In the genomic region with DNA sequence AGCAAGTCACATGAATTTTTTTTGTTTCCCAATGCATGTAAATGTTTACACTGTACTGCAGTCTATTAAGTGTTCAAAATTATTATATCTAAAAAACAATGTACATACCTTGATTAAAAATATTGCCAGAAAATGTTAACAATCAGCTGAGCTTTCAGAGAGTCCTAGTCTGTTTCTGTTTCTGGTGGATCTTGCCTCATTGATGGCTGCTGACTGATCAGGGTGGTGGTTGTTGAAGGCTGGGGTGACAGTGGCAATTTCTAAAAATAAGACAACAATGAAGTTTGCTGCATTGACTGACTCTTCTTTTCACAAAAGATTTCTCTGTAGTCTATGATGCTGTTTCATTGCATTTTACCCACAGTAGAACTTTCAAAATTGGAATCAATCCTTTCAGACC, we compare ENCODE assay signal across 23 cellular contexts. TPM values are rescaled to one million over a fixed set of nuclear protein-coding genes. Genes with fewer than 3 reads are reported as not detected.
"Had no signal": no experiment of that assay in that cellular context is flagged by ENCODE, and none has a peak within 500 bp of the region (broad histone marks: within the 10 kb centered on the region; RNA-seq: fewer than 3 reads in every experiment).

No MANE protein-coding gene starts in this region.

- H3K4me1 Mint-ChIP-seq: mesothelial cell of epicardium had no signal

- FAIRE-seq: colon, kidney had no signal

- H3K4me3 Mint-ChIP-seq: dendritic cell treated with granulocyte-macrophage colony-stimulating factor and Interleukin-4, amounts not matched to agents 40 ng/mL and 50 ng/mL, for 4 days; memory B cell; mesothelial cell of epicardium had no signal

- H3K9me3 Mint-ChIP-seq: dendritic cell treated with granulocyte-macrophage colony-stimulating factor and Interleukin-4, amounts not matched to agents 40 ng/mL and 50 ng/mL, for 4 days; memory B cell; mesothelial cell of epicardium had no signal

- DNase-seq: esophagus squamous epithelium; foreskin fibroblast; glutamatergic neuron; kidney; left cardiac atrium; left ventricle myocardium inferior; lower lobe of right lung; sigmoid colon; stimulated activated CD4-positive, alpha-beta T cell treated with anti-CD3 and anti-CD28 coated beads, Interleukin-2, amount 100 ng/mL, for 24 hours; stimulated activated CD4-positive, alpha-beta T cell treated with anti-CD3 and anti-CD28 coated beads, Interleukin-4, amount 100 ng/mL, for 4 hours; stimulated activated naive CD4-positive, alpha-beta T cell; stomach; substantia nigra; transverse colon had no signal

- H3K27ac Mint-ChIP-seq: dendritic cell treated with granulocyte-macrophage colony-stimulating factor and Interleukin-4, amounts not matched to agents 40 ng/mL and 50 ng/mL, for 4 days; memory B cell; mesothelial cell of epicardium had no signal

- H3K27ac ChIP-seq: esophagus squamous epithelium, gastroesophageal sphincter, left ventricle myocardium inferior, lower lobe of right lung, neutrophil, sigmoid colon, skin epidermis, stomach, thoracic aorta, transverse colon had no signal

- H3K27me3 ChIP-seq: esophagus squamous epithelium, gastroesophageal sphincter, neutrophil, sigmoid colon, stomach, transverse colon had no signal

- H3K36me3 ChIP-seq: esophagus squamous epithelium, gastroesophageal sphincter, left ventricle myocardium inferior, lower lobe of right lung, neutrophil, sigmoid colon, stomach, thoracic aorta, transverse colon had no signal

- H3K9me3 ChIP-seq: esophagus squamous epithelium, gastroesophageal sphincter, left ventricle myocardium inferior, lower lobe of right lung, neutrophil, sigmoid colon, stomach, thoracic aorta, transverse colon had no signal

- H3K4me1 ChIP-seq: esophagus squamous epithelium, gastroesophageal sphincter, left ventricle myocardium inferior, lower lobe of right lung, sigmoid colon, stomach, transverse colon had no signal

- H3K36me3 Mint-ChIP-seq: memory B cell, mesothelial cell of epicardium had no signal

- H3K4me3 ChIP-seq: esophagus squamous epithelium, gastroesophageal sphincter, left ventricle myocardium inferior, lower lobe of right lung, sigmoid colon, skin epidermis, stomach, thoracic aorta, transverse colon had no signal

- ATAC-seq: gastroesophageal sphincter, left cardiac atrium, lower lobe of right lung had no signal

- H3K27me3 Mint-ChIP-seq: dendritic cell treated with granulocyte-macrophage colony-stimulating factor and Interleukin-4, amounts not matched to agents 40 ng/mL and 50 ng/mL, for 4 days had no signal

RNA-seq across cellular contexts. Expression of gene KLRD1, which starts 16.6 kb away (rescaled TPM):
- total RNA-seq: epithelial cell of proximal tubule had no signal
